Comparison of ENCODE assay signal across 1 cellular context in genomic region chrX:44843753-44844152, GRCh38.
TF ChIP-seq lines count a peak whose summit lies in the region.

TSS of gene DUSP21 (plus strand) at chrX:44844021. CDS start at chrX:44844133, 112 bp downstream.

TF ChIP-seq in K562, 482 proteins besides CTCF, POLR2A, EP300 and RAD21 (continued from another document):
- no peak for TF ChIP-seq STAT6 (CRISPR knock-in tag; IDR thresholded peaks at IDR 0.05)
- peak in 1 of 2 experiments; percentile 70; a peak in 2 of 4 replicates for TF ChIP-seq RCOR1 (IDR thresholded peaks at IDR 0.05; ENCODE audit: borderline replicate concordance in 1 of 2, low read depth in 2 of 2, low read length in 2 of 2)
- TF ChIP-seq, protein P1, sequence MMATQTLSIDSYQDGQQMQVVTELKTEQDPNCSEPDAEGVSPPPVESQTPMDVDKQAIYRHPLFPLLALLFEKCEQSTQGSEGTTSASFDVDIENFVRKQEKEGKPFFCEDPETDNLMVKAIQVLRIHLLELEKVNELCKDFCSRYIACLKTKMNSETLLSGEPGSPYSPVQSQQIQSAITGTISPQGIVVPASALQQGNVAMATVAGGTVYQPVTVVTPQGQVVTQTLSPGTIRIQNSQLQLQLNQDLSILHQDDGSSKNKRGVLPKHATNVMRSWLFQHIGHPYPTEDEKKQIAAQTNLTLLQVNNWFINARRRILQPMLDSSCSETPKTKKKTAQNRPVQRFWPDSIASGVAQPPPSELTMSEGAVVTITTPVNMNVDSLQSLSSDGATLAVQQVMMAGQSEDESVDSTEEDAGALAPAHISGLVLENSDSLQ (IDR thresholded peaks at IDR 0.05): peak; percentile 31
- TF ChIP-seq, protein P2, sequence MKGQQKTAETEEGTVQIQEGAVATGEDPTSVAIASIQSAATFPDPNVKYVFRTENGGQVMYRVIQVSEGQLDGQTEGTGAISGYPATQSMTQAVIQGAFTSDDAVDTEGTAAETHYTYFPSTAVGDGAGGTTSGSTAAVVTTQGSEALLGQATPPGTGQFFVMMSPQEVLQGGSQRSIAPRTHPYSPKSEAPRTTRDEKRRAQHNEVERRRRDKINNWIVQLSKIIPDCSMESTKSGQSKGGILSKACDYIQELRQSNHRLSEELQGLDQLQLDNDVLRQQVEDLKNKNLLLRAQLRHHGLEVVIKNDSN (CRISPR knock-in tag; IDR thresholded peaks at IDR 0.05): no peak
- TF ChIP-seq DIDO1 (tag; IDR thresholded peaks at IDR 0.05; ENCODE audit: low read depth): no peak
- TF ChIP-seq, protein P3, sequence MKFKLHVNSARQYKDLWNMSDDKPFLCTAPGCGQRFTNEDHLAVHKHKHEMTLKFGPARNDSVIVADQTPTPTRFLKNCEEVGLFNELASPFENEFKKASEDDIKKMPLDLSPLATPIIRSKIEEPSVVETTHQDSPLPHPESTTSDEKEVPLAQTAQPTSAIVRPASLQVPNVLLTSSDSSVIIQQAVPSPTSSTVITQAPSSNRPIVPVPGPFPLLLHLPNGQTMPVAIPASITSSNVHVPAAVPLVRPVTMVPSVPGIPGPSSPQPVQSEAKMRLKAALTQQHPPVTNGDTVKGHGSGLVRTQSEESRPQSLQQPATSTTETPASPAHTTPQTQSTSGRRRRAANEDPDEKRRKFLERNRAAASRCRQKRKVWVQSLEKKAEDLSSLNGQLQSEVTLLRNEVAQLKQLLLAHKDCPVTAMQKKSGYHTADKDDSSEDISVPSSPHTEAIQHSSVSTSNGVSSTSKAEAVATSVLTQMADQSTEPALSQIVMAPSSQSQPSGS (CRISPR knock-in tag; IDR thresholded peaks at IDR 0.05): no peak
- peak; percentile 34; the same call in 1 of the 2 replicates for TF ChIP-seq CREM (IDR thresholded peaks at IDR 0.05; ENCODE audit: low read depth)
- TF ChIP-seq NR2C2 (CRISPR knock-in tag; IDR thresholded peaks at IDR 0.05): no peak
- TF ChIP-seq NR2C2 (tag; IDR thresholded peaks at IDR 0.05): no peak
- no peak for TF ChIP-seq E4F1 (CRISPR knock-in tag; IDR thresholded peaks at IDR 0.05; ENCODE audit: borderline replicate concordance)
- TF ChIP-seq ZNF175 (CRISPR knock-in tag; IDR thresholded peaks at IDR 0.05; ENCODE audit: low read depth): no peak
- peak in 1 of 2 experiments; percentile 31; a peak in 1 of 4 replicates for TF ChIP-seq CSDE1 (IDR thresholded peaks at IDR 0.05)
- no peak for TF ChIP-seq PML (IDR thresholded peaks at IDR 0.05; ENCODE audit: low read length)
- TF ChIP-seq CEBPB (tag; IDR thresholded peaks at IDR 0.05): no peak
- no peak for TF ChIP-seq HBP1 (CRISPR knock-in tag; IDR thresholded peaks at IDR 0.05)
- TF ChIP-seq ARNT (IDR thresholded peaks at IDR 0.05): no peak
- TF ChIP-seq ZNF444 (CRISPR knock-in tag; IDR thresholded peaks at IDR 0.05): no peak
- peak in 1 of 3 experiments; percentile 43 for TF ChIP-seq YY1 (IDR thresholded peaks at IDR 0.05; ENCODE audit: borderline replicate concordance in 1 of 3, control insufficient read depth in 1 of 3, extremely low read depth in 1 of 3, insufficient read depth in 3 of 3, insufficient read length in 1 of 3, insufficient replicate concordance in 2 of 3, low read depth in 1 of 3, low read length in 2 of 3)
- no peak for TF ChIP-seq THAP12 (CRISPR knock-in tag; IDR thresholded peaks at IDR 0.05)
- TF ChIP-seq HNRNPLL (IDR thresholded peaks at IDR 0.05; ENCODE audit: low read depth, low read length, poor library complexity, severe bottlenecking): no peak
- no peak for TF ChIP-seq CC2D1A (IDR thresholded peaks at IDR 0.05)
- TF ChIP-seq TBP (optimal IDR thresholded peaks at IDR 0.05; ENCODE audit: low read depth, low read length): peak; percentile 29
- TF ChIP-seq L3MBTL2 (IDR thresholded peaks at IDR 0.05): no peak
